1 cellular context compared by ENCODE assay signal in genomic region chr3:196275126-196275525, GRCh38.
A peak's percentile ranks its signal among the peaks of the same experiment; 100 is the strongest.
TF ChIP-seq lines count a peak whose summit lies in the region.

No MANE protein-coding gene starts in this region.

TF ChIP-seq in GM12878, 131 proteins besides CTCF, POLR2A, EP300 and RAD21:
- TF ChIP-seq USF2 (IDR thresholded peaks at IDR 0.05; ENCODE audit: borderline replicate concordance, low read depth, low read length) (no peak), RUNX3 (IDR thresholded peaks at IDR 0.05; ENCODE audit: low read length) (peak; percentile 45; the same call in 1 of the 2 replicates)
TF ChIP-seq in GM12878: peak in this region for 1.
